Comparison of ENCODE assay signal across 16 cellular contexts in genomic region chr15:48144889-48145288, GRCh38. TPM values are rescaled to one million over a fixed set of nuclear protein-coding genes. Genes with fewer than 3 reads are reported as not detected.
A peak's percentile ranks its signal among the peaks of the same experiment; 100 is the strongest.
DNase-seq lines count a peak whose midpoint lies in the region; ATAC-seq and TF ChIP-seq lines count a peak whose summit lies in the region.
"Had no signal": no experiment of that assay in that cellular context is flagged by ENCODE, and none has a peak within 500 bp of the region (broad histone marks: within the 10 kb centered on the region; RNA-seq: fewer than 3 reads in every experiment).

No MANE protein-coding gene starts in this region.

- TF ChIP-seq CTCF in foreskin keratinocyte (conservative IDR thresholded peaks at IDR 0.05): no peak

- ATAC-seq in GM18517 (IDR thresholded peaks at IDR 0.05; ENCODE audit: unreplicated experiment): peak; percentile 84
- ATAC-seq in HG02610 (IDR thresholded peaks at IDR 0.05; ENCODE audit: unreplicated experiment): peak; percentile 64
- ATAC-seq in foreskin keratinocyte: no peak
- no peak for ATAC-seq in HG03039 (IDR thresholded peaks at IDR 0.05; ENCODE audit: unreplicated experiment)
- ATAC-seq: activated CD8-positive, alpha-beta memory T cell treated with anti-CD3 and anti-CD28 coated beads, Interleukin-2, amount 10 ng/mL, durations not matched to agents 7 days and 5 days; K562 had no signal

- no peaks in the 10 kb centered on the region for H3K27me3 ChIP-seq in foreskin keratinocyte
- H3K27me3 ChIP-seq: testis had no signal

- H3K27ac ChIP-seq in foreskin keratinocyte: peak overlapping the region; percentile 11
- H3K27ac ChIP-seq: testis had no signal

- peak; percentile 37 for DNase-seq in RPMI8226
- DNase-seq in foreskin keratinocyte: no peak
- DNase-seq in NCI-H2029 treated with DMSO at 0.1 percent for 48 hours (lab: John Stamatoyannopoulos, UW): no peak
- no peak for DNase-seq in NCI-H187 treated with DMSO at 0.1 percent for 48 hours (lab: John Stamatoyannopoulos, UW)
- no peak for DNase-seq in mesenteric fat pad (ENCODE audit: low spot score)
- DNase-seq: activated CD8-positive, alpha-beta memory T cell treated with anti-CD3 and anti-CD28 coated beads, Interleukin-2, amount 10 ng/mL, durations not matched to agents 7 days and 5 days; anterior cingulate cortex; erythroblast; NCI-H524; T-helper 1 cell; testis had no signal

- H3K4me1 ChIP-seq in foreskin keratinocyte: peaks cover 28% of the 10 kb centered on the region
- H3K4me1 ChIP-seq: testis had no signal

RNA-seq across cellular contexts. Expression of gene SLC24A5, which starts 24.1 kb away (rescaled TPM):
- total RNA-seq in foreskin keratinocyte (not detected in 2 replicates), mesenteric fat pad (not detected)
- not detected in 2 replicates for polyA plus RNA-seq in foreskin keratinocyte
- total RNA-seq: activated CD8-positive, alpha-beta memory T cell treated with anti-CD3 and anti-CD28 coated beads, Interleukin-2, amount 10 ng/mL, durations not matched to agents 7 days and 5 days; K562; posterior vena cava had no signal
- polyA plus RNA-seq: K562 had no signal

RNA-seq across cellular contexts. Expression of gene MYEF2, which starts 33.2 kb away (rescaled TPM):
- total RNA-seq in foreskin keratinocyte (7.6 and 7.9 TPM in 2 replicates), mesenteric fat pad (11.0 TPM)
- 3.3 and 3.9 TPM in 2 replicates for polyA plus RNA-seq in foreskin keratinocyte

RNA-seq across cellular contexts. Expression of gene CTXN2, which starts 46.6 kb away (rescaled TPM):
- not detected in 2 replicates for total RNA-seq in foreskin keratinocyte
- not detected in 2 replicates for polyA plus RNA-seq in foreskin keratinocyte
- not detected for total RNA-seq in mesenteric fat pad
- total RNA-seq: activated CD8-positive, alpha-beta memory T cell treated with anti-CD3 and anti-CD28 coated beads, Interleukin-2, amount 10 ng/mL, durations not matched to agents 7 days and 5 days; K562; posterior vena cava had no signal
- polyA plus RNA-seq: K562 had no signal

Comparison
In these comparisons a context has a peak if more than half of its experiments do, and no peak if none do; other contexts are left out.
1. ATAC-seq: peak in GM18517 (single experiment) and HG02610 (single experiment); none in foreskin keratinocyte (single experiment) and HG03039 (single experiment).